ENCODE assay signal across 12 cellular contexts in genomic region chr12:132075026-132075713, GRCh38.
A peak's percentile ranks its signal among the peaks of the same experiment; 100 is the strongest.
DNase-seq lines count a peak whose midpoint lies in the region; ATAC-seq and TF ChIP-seq lines count a peak whose summit lies in the region.
"Had no signal": no experiment of that assay in that cellular context is flagged by ENCODE, and none has a peak within 500 bp of the region (broad histone marks: within the 10 kb centered on the region; RNA-seq: fewer than 3 reads in every experiment).

No MANE protein-coding gene starts in this region.

- H3K9ac ChIP-seq in DND-41 (ENCODE audit: low read depth, low read length) = no peak overlapping the region

- H3K27me3 Mint-ChIP-seq in osteocyte (ENCODE audit: unreplicated experiment) = no peaks in the 10 kb centered on the region
- H3K27me3 Mint-ChIP-seq in activated CD4-positive, alpha-beta memory T cell treated with anti-CD3 and anti-CD28 coated beads for 36 hours = no peaks in the 10 kb centered on the region

- no peaks in the 10 kb centered on the region for H3K79me2 ChIP-seq in DND-41 (ENCODE audit: insufficient read depth, low read length)

- DNase-seq in DND-41 (no peak), NB4 (ENCODE audit: low read depth) (no peak), dermis blood vessel endothelial cell (peak; percentile 37), osteocyte (ENCODE audit: extremely low spot score, unreplicated experiment) (no peak), AG20443 (ENCODE audit: low spot score) (no peak), NCI-H510A treated with DMSO at 0.1 percent for 48 hours (lab: John Stamatoyannopoulos, UW) (no peak), KG1 (lab: John Stamatoyannopoulos, UW) (no peak)
- no peak for DNase-seq in activated CD4-positive, alpha-beta memory T cell treated with anti-CD3 and anti-CD28 coated beads for 36 hours
- DNase-seq: activated CD8-positive, alpha-beta memory T cell treated with anti-CD3 and anti-CD28 coated beads, Interleukin-2, amount 50 U/mL, for 4 hours; NCI-H1930; NCI-H82 had no signal

- H3K36me3 Mint-ChIP-seq in osteocyte (ENCODE audit: unreplicated experiment) = peaks cover 46% of the 10 kb centered on the region
- H3K36me3 Mint-ChIP-seq in activated CD4-positive, alpha-beta memory T cell treated with anti-CD3 and anti-CD28 coated beads for 36 hours = peaks cover 24% of the 10 kb centered on the region

- H2AFZ ChIP-seq in DND-41 (ENCODE audit: low read depth, low read length) = no peak overlapping the region

- H3K4me1 ChIP-seq in DND-41 (ENCODE audit: insufficient read depth, low read length) = no peaks in the 10 kb centered on the region

- H3K4me3 Mint-ChIP-seq in osteocyte (ENCODE audit: unreplicated experiment) = no peak overlapping the region
- no peak overlapping the region for H3K4me3 Mint-ChIP-seq in activated CD4-positive, alpha-beta memory T cell treated with anti-CD3 and anti-CD28 coated beads for 36 hours

- H3K9me3 Mint-ChIP-seq in osteocyte (ENCODE audit: unreplicated experiment) = no peaks in the 10 kb centered on the region
- no peaks in the 10 kb centered on the region for H3K9me3 Mint-ChIP-seq in activated CD4-positive, alpha-beta memory T cell treated with anti-CD3 and anti-CD28 coated beads for 36 hours

- intact Hi-C loops in activated CD4-positive, alpha-beta memory T cell treated with anti-CD3 and anti-CD28 coated beads for 36 hours (cut with micrococcal nuclease) = no loop called here

- no peaks in the 10 kb centered on the region for H3K9me3 ChIP-seq in DND-41 (ENCODE audit: insufficient read depth, low read length, severe bottlenecking)

- H3K27me3 ChIP-seq in DND-41 (ENCODE audit: insufficient read depth, low read length, poor library complexity) = no peaks in the 10 kb centered on the region
- H3K27me3 ChIP-seq: dorsolateral prefrontal cortex had no signal

- CTCF ChIA-PET in activated CD4-positive, alpha-beta memory T cell treated with anti-CD3 and anti-CD28 coated beads for 36 hours (lab: Charles Lee) = no interaction called here

- no peaks in the 10 kb centered on the region for H4K20me1 ChIP-seq in DND-41 (ENCODE audit: insufficient read depth, low read length)

- no peak for TF ChIP-seq POLR2A in NB4 (IDR thresholded peaks at IDR 0.05; ENCODE audit: extremely low read depth, insufficient read length)

- H3K4me2 ChIP-seq in DND-41 (ENCODE audit: insufficient read depth, low read length) = no peak overlapping the region

- no peak overlapping the region for H3K27ac Mint-ChIP-seq in osteocyte (ENCODE audit: unreplicated experiment)
- no peak overlapping the region for H3K27ac Mint-ChIP-seq in activated CD4-positive, alpha-beta memory T cell treated with anti-CD3 and anti-CD28 coated beads for 36 hours

- H3K4me3 ChIP-seq in DND-41 (ENCODE audit: low read depth in 1 of 2, low read length in 2 of 2) = no peak overlapping the region
- H3K4me3 ChIP-seq in NB4 (ENCODE audit: low read depth, low read length) = no peak overlapping the region
- H3K4me3 ChIP-seq: dorsolateral prefrontal cortex had no signal

- H3K27ac ChIP-seq in DND-41 (ENCODE audit: low read length) = no peak overlapping the region

- peak; percentile 36 for TF ChIP-seq CTCF in DND-41 (IDR thresholded peaks at IDR 0.05; ENCODE audit: borderline replicate concordance, extremely low read depth, low read length, poor library complexity, severe bottlenecking)
- peak; percentile 29 for TF ChIP-seq CTCF in NB4 (IDR thresholded peaks at IDR 0.05; ENCODE audit: low read depth, low read length)
- peak; percentile 24 for TF ChIP-seq CTCF in osteocyte (IDR thresholded peaks at IDR 0.05)

- H3K4me1 Mint-ChIP-seq in osteocyte (ENCODE audit: unreplicated experiment) = no peaks in the 10 kb centered on the region
- no peaks in the 10 kb centered on the region for H3K4me1 Mint-ChIP-seq in activated CD4-positive, alpha-beta memory T cell treated with anti-CD3 and anti-CD28 coated beads for 36 hours (ENCODE audit: low read depth)

- H3K36me3 ChIP-seq in DND-41 (ENCODE audit: insufficient read depth, low read length) = peaks cover 71% of the 10 kb centered on the region

- POLR2A ChIA-PET in activated CD4-positive, alpha-beta memory T cell treated with anti-CD3 and anti-CD28 coated beads for 36 hours (lab: Charles Lee) = no interaction called here

- no peak for ATAC-seq in DND-41 (ENCODE audit: insufficient read depth, low read depth)
